Comparison of ENCODE assay signal across 23 cellular contexts in the genomic region with DNA sequence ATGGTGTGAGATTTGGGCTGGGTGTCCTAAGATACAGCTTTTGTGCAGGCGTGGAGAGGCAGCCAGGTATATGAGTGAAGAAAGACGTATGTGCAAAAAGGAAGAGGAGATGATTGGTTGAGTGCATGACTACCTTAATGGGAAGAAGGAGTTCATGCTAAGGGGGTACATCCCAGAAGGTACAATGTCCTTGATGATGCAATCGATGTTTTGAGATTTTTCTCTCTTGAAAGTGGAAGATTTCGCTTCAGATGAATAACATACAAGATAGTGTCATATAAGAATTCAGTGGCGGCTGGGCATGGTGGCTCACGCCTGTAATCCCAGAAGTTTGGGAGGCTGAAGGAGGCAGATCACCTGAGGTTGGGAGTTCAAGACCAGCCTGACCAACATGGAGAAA.
"Had no signal": no experiment of that assay in that cellular context is flagged by ENCODE, and none has a peak within 500 bp of the region (broad histone marks: within the 10 kb centered on the region; RNA-seq: fewer than 3 reads in every experiment).

No MANE protein-coding gene starts in this region.

- H3K36me3 ChIP-seq: neural progenitor cell, ovary, tibial artery, upper lobe of left lung, vagina had no signal

- H3K9me3 Mint-ChIP-seq: endodermal cell; natural killer cell; neural progenitor cell; stimulated activated effector memory CD8-positive, alpha-beta T cell treated with anti-CD3 and anti-CD28 coated beads, Interleukin-12 subunit alpha, Interleukin-12 subunit beta, amount 100 ng/mL, for 72 hours had no signal

- H3K4me3 Mint-ChIP-seq: endodermal cell; natural killer cell; neural progenitor cell; stimulated activated effector memory CD8-positive, alpha-beta T cell treated with anti-CD3 and anti-CD28 coated beads, Interleukin-12 subunit alpha, Interleukin-12 subunit beta, amount 100 ng/mL, for 72 hours; stimulated activated naive CD8-positive, alpha-beta T cell treated with anti-CD3 and anti-CD28 coated beads, Interleukin-15, Interleukin-2, amounts not matched to agents 100 ng/mL and 50 ng/mL, for 24 hours had no signal

- H3K27ac Mint-ChIP-seq: endodermal cell; neural progenitor cell; stimulated activated effector memory CD8-positive, alpha-beta T cell treated with anti-CD3 and anti-CD28 coated beads, Interleukin-12 subunit alpha, Interleukin-12 subunit beta, amount 100 ng/mL, for 72 hours; stimulated activated naive CD8-positive, alpha-beta T cell treated with anti-CD3 and anti-CD28 coated beads, Interleukin-15, Interleukin-2, amounts not matched to agents 100 ng/mL and 50 ng/mL, for 24 hours had no signal

- H3K4me3 ChIP-seq: coronary artery, heart left ventricle, lung, neural progenitor cell, ovary, smooth muscle cell, tibial artery, upper lobe of left lung, vagina had no signal

- H3K4me2 ChIP-seq: neural progenitor cell, smooth muscle cell had no signal

- H3K27me3 Mint-ChIP-seq: stimulated activated naive CD8-positive, alpha-beta T cell treated with anti-CD3 and anti-CD28 coated beads, Interleukin-15, Interleukin-2, amounts not matched to agents 100 ng/mL and 50 ng/mL, for 24 hours had no signal

- DNase-seq: effector CD4-positive, alpha-beta T cell; endodermal cell; heart left ventricle; hippocampal formation; left colon; left ventricle myocardium superior; mesenchymal stem cell; midbrain; natural killer cell; nucleus accumbens; ovary; right cardiac atrium; stimulated activated CD4-positive, alpha-beta T cell treated with anti-CD3 and anti-CD28 coated beads, Interleukin-2, amount 100 ng/mL, for 48 hours; stimulated activated CD8-positive, alpha-beta memory T cell treated with anti-CD3 and anti-CD28 coated beads, Interleukin-4, amount 100 ng/mL, for 48 hours; tibial artery; upper lobe of left lung had no signal

- H2AFZ ChIP-seq: neural progenitor cell had no signal

- H3K27ac ChIP-seq: coronary artery, neural progenitor cell, ovary, tibial artery, upper lobe of left lung, vagina had no signal

- H3K4me1 ChIP-seq: neural progenitor cell, upper lobe of left lung, vagina had no signal

- H3K27me3 ChIP-seq: heart left ventricle, neural progenitor cell, ovary, tibial artery, upper lobe of left lung, vagina had no signal

- H3K9ac ChIP-seq: neural progenitor cell had no signal

- H3K9me3 ChIP-seq: heart left ventricle, ovary, tibial artery, upper lobe of left lung, vagina had no signal

- ATAC-seq: left colon; natural killer cell; stimulated activated effector memory CD8-positive, alpha-beta T cell treated with anti-CD3 and anti-CD28 coated beads, Interleukin-12 subunit alpha, Interleukin-12 subunit beta, amount 100 ng/mL, for 72 hours had no signal
